20 cellular contexts compared by ENCODE assay signal in genomic region chr1:22264464-22265330, GRCh38.
A peak's percentile ranks its signal among the peaks of the same experiment; 100 is the strongest.
DNase-seq lines count a peak whose midpoint lies in the region; ATAC-seq, FAIRE-seq and TF ChIP-seq lines count a peak whose summit lies in the region.
"Had no signal": no experiment of that assay in that cellular context is flagged by ENCODE, and none has a peak within 500 bp of the region (broad histone marks: within the 10 kb centered on the region; RNA-seq: fewer than 3 reads in every experiment).

No MANE protein-coding gene starts in this region.

- H3K27me3 ChIP-seq in BLaER1 (no peaks in the 10 kb centered on the region), HUES48 (ENCODE audit: control insufficient read depth, insufficient read depth, low read length) (no peaks in the 10 kb centered on the region), H1 (replicated peaks in 1 of 4; ENCODE audit: control insufficient read depth in 3 of 4, extremely low read depth in 1 of 4, insufficient read depth in 3 of 4, low read length in 3 of 4) (no peaks in the 10 kb centered on the region)

- H2BK120ac ChIP-seq in H1 (replicated peaks; ENCODE audit: low read depth, low read length) = no peak overlapping the region

- H2AK5ac ChIP-seq in H1 (ENCODE audit: low read depth, low read length) = peak overlapping the region; percentile 87; the same call in 1 of the 2 replicates

- intact Hi-C loops in activated CD4-positive, alpha-beta memory T cell treated with anti-CD3 and anti-CD28 coated beads for 36 hours (cut with micrococcal nuclease) = no loop called here

- peaks cover 42% of the 10 kb centered on the region for H3K4me1 ChIP-seq in BLaER1
- H3K4me1 ChIP-seq in HUES48 (ENCODE audit: control insufficient read depth, insufficient read depth, low read length) = peaks cover 28% of the 10 kb centered on the region
- peaks cover 11 to 25% (median 20%) of the 10 kb centered on the region in 4 experiments for H3K4me1 ChIP-seq in H1 (replicated peaks in 1 of 4; ENCODE audit: control insufficient read depth in 3 of 4, insufficient read depth in 4 of 4, low read length in 3 of 4)
- H3K4me1 ChIP-seq: HAP-1 had no signal

- no peak overlapping the region for H3K23ac ChIP-seq in H1 (ENCODE audit: insufficient read length)

- H3K36me3 ChIP-seq in BLaER1 (no peaks in the 10 kb centered on the region), HUES48 (ENCODE audit: control insufficient read depth, insufficient read depth, low read length) (no peaks in the 10 kb centered on the region), H1 (ENCODE audit: control insufficient read depth in 2 of 4, insufficient read depth in 4 of 4, low read length in 3 of 4) (no peaks in the 10 kb centered on the region)
- H3K36me3 ChIP-seq: HAP-1, SJCRH30 had no signal

- WGBS in H1 (ENCODE audit: extremely low coverage in 1 of 2, insufficient coverage in 1 of 2, insufficient read length in 1 of 2, insufficient replicate concordance in 2 of 2, low coverage in 1 of 2, low lambda C conversion rate in 2 of 2, missing lambda C conversion rate in 1 of 2), 2 experiments = 45% methylated on average over 14 of the region's 15 CpGs; no CpG with 5 or more reads in 1 of the 2 experiments

- no peak for TF ChIP-seq POLR2A in H1 (IDR thresholded peaks at IDR 0.05; ENCODE audit: control extremely low read depth in 1 of 2, low read depth in 2 of 2, low read length in 2 of 2)

- 0 out of 2 replicates have a peak overlapping the region, but pooled peaks have one; percentile 74 for H3K4me2 ChIP-seq in BLaER1
- H3K4me2 ChIP-seq in H1 (ENCODE audit: insufficient read depth in 1 of 2, low read depth in 2 of 2, low read length in 2 of 2) = peak overlapping the region; percentile 34 to 53

- peak overlapping the region; percentile 96 for H2BK5ac ChIP-seq in H1 (ENCODE audit: low read depth, low read length)

- H3K9me3 ChIP-seq in BLaER1 = no peaks in the 10 kb centered on the region
- no peaks in the 10 kb centered on the region for H3K9me3 ChIP-seq in HUES48 (ENCODE audit: control insufficient read depth, insufficient read depth, low read length)
- no peaks in the 10 kb centered on the region for H3K9me3 ChIP-seq in H1 (ENCODE audit: insufficient read depth in 2 of 2, low read depth in 1 of 2, low read length in 1 of 2)
- H3K9me3 ChIP-seq: HAP-1, SJCRH30 had no signal

- H3K23me2 ChIP-seq in H1 (ENCODE audit: low read depth, low read length) = peaks cover 3% of the 10 kb centered on the region; the same call in 1 of the 2 replicates

- H4K8ac ChIP-seq in H1 (ENCODE audit: extremely low read depth, insufficient read depth, low read length) = peak overlapping the region; percentile 45

- H3K4me1 Mint-ChIP-seq in nephron = peaks cover 25% of the 10 kb centered on the region
- H3K4me1 Mint-ChIP-seq in activated CD4-positive, alpha-beta memory T cell treated with anti-CD3 and anti-CD28 coated beads for 36 hours (ENCODE audit: low read depth) = no peaks in the 10 kb centered on the region

- H3K27ac Mint-ChIP-seq in nephron = peak overlapping the region; percentile 1 to 48 (median 40)
- H3K27ac Mint-ChIP-seq in activated CD4-positive, alpha-beta memory T cell treated with anti-CD3 and anti-CD28 coated beads for 36 hours = no peak overlapping the region
- H3K27ac Mint-ChIP-seq: CD8-positive, alpha-beta T cell had no signal

- H2BK20ac ChIP-seq in H1 (ENCODE audit: low read length) = peak overlapping the region; percentile 86; the same call in 1 of the 2 replicates

- peak overlapping the region; percentile 73 for H3K56ac ChIP-seq in H1 (replicated peaks; ENCODE audit: insufficient read length, low read depth, low read length)

- TF ChIP-seq CTCF in H1 (IDR thresholded peaks at IDR 0.05; ENCODE audit: control extremely low read depth in 1 of 3, insufficient read depth in 1 of 3, low read depth in 1 of 3, low read length in 3 of 3) (no peak), nephron (IDR thresholded peaks at IDR 0.05; ENCODE audit: unreplicated experiment in 3 of 3) (no peak), GM10266 (IDR thresholded peaks at IDR 0.05; ENCODE audit: control insufficient read depth, insufficient read depth, low read depth, missing control alignments) (no peak)

- H3K18ac ChIP-seq in H1 (ENCODE audit: extremely low read depth, low read length) = peak overlapping the region; percentile 60

- no peak for TF ChIP-seq RAD21 in H1 (IDR thresholded peaks at IDR 0.05 in 1 of 2, conservative IDR thresholded peaks at IDR 0.05 in 1 of 2; ENCODE audit: low read depth in 2 of 2, low read length in 2 of 2)

- 0 out of 2 replicates have a peak overlapping the region, but pooled peaks have one; percentile 39 for H2AFZ ChIP-seq in H1 (ENCODE audit: low read length)

- FAIRE-seq in H1 (lab: Jason Lieb, UNC) (no peak), RCC 7860 (lab: Jason Lieb, UNC) (no peak)
- FAIRE-seq: G401.6, GM12878, GM18507 had no signal

- POLR2A ChIA-PET in H1 (lab: Charles Lee; ENCODE audit: partially characterized antibody) = interaction anchor here (0.6 to 1.5 kb wide), 6 partner anchors 11 to 952 kb away, joined by 3 to 4 read pairs (median 4); no protein-coding TSS in a partner anchor
- POLR2A ChIA-PET in activated CD4-positive, alpha-beta memory T cell treated with anti-CD3 and anti-CD28 coated beads for 36 hours (lab: Charles Lee) = no interaction called here

- H3K27ac ChIP-seq in BLaER1 (no peak overlapping the region), HUES48 (ENCODE audit: low read depth, low read length) (peak overlapping the region; percentile 72), H1 (ENCODE audit: low read depth, low read length) (no peak overlapping the region)
- H3K27ac ChIP-seq: HL-60, RWPE1, SJCRH30 had no signal

- peak in 1 of 2 experiments; percentile 81; a peak in 1 of 3 replicates for TF ChIP-seq EP300 in H1 (IDR thresholded peaks at IDR 0.05; ENCODE audit: borderline replicate concordance in 1 of 2, low read depth in 2 of 2, low read length in 2 of 2)

- H3K4me3 ChIP-seq in BLaER1 (no peak overlapping the region), HUES48 (ENCODE audit: low read depth, low read length) (no peak overlapping the region), H1 (ENCODE audit: extremely low read depth in 1 of 4, insufficient read depth in 2 of 4, low read depth in 3 of 4, low read length in 4 of 4) (peak overlapping the region in 2 of 4 experiments; percentile 5 to 6; a peak in 1 of 8 replicates)
- H3K4me3 ChIP-seq: GM12878, HAP-1, SJCRH30 had no signal

- peak overlapping the region; percentile 92; the same call in 1 of the 2 replicates for H2BK15ac ChIP-seq in H1 (ENCODE audit: low read length)

- peak overlapping the region; percentile 62 for H4K5ac ChIP-seq in H1 (ENCODE audit: insufficient read length, low read depth, low read length)

- H3K27me3 Mint-ChIP-seq in nephron (ENCODE audit: low read depth) = peaks cover 57% of the 10 kb centered on the region
- peaks cover 8% of the 10 kb centered on the region for H3K27me3 Mint-ChIP-seq in activated CD4-positive, alpha-beta memory T cell treated with anti-CD3 and anti-CD28 coated beads for 36 hours

- H3K4me3 Mint-ChIP-seq in nephron = no peak overlapping the region
- H3K4me3 Mint-ChIP-seq in activated CD4-positive, alpha-beta memory T cell treated with anti-CD3 and anti-CD28 coated beads for 36 hours = no peak overlapping the region
- H3K4me3 Mint-ChIP-seq: CD8-positive, alpha-beta T cell had no signal

- ATAC-seq in GM21576 (IDR thresholded peaks at IDR 0.05; ENCODE audit: unreplicated experiment) = no peak
- ATAC-seq: CD8-positive, alpha-beta T cell; GM12878 had no signal

- H3K4ac ChIP-seq in H1 (replicated peaks; ENCODE audit: insufficient read length, low read depth, low read length) = peak overlapping the region; percentile 82

- H3K36me3 Mint-ChIP-seq in nephron (ENCODE audit: low read depth) = no peaks in the 10 kb centered on the region
- no peaks in the 10 kb centered on the region for H3K36me3 Mint-ChIP-seq in activated CD4-positive, alpha-beta memory T cell treated with anti-CD3 and anti-CD28 coated beads for 36 hours
- H3K36me3 Mint-ChIP-seq: CD8-positive, alpha-beta T cell had no signal

- peak overlapping the region; percentile 93 for H4K91ac ChIP-seq in H1 (replicated peaks; ENCODE audit: insufficient read length, low read length)

- peak overlapping the region; percentile 100 for H2BK12ac ChIP-seq in H1 (ENCODE audit: low read depth, low read length)

- H3K79me1 ChIP-seq in H1 (ENCODE audit: low read depth, low read length) = no peaks in the 10 kb centered on the region

- DNase-seq in H1 (ENCODE audit: low read depth in 1 of 2, low spot score in 2 of 2) (peak; percentile 33 to 57), GM10266 (ENCODE audit: extremely low spot score) (no peak), RCC 7860 (ENCODE audit: low spot score) (no peak)
- no peak for DNase-seq in activated CD4-positive, alpha-beta memory T cell treated with anti-CD3 and anti-CD28 coated beads for 36 hours
- DNase-seq: CD8-positive, alpha-beta T cell; DMS79 treated with DMSO at 0.1 percent for 48 hours; NCI-H187; NCI-H345; NCI-H526; SJCRH30 had no signal

- H3K9me3 Mint-ChIP-seq in nephron = no peaks in the 10 kb centered on the region
- no peaks in the 10 kb centered on the region for H3K9me3 Mint-ChIP-seq in activated CD4-positive, alpha-beta memory T cell treated with anti-CD3 and anti-CD28 coated beads for 36 hours
- H3K9me3 Mint-ChIP-seq: CD8-positive, alpha-beta T cell had no signal

- H3K79me2 ChIP-seq in H1 (ENCODE audit: control insufficient read depth in 1 of 2, insufficient read depth in 2 of 2, low read length in 2 of 2) = no peaks in the 10 kb centered on the region

- CTCF ChIA-PET in H1 (lab: Charles Lee; ENCODE audit: partially characterized antibody) = interaction anchor here (0.6 to 1.3 kb wide), 4 partner anchors 10 to 371 kb away, joined by 3 to 12 read pairs (median 3); no protein-coding TSS in a partner anchor
- CTCF ChIA-PET in activated CD4-positive, alpha-beta memory T cell treated with anti-CD3 and anti-CD28 coated beads for 36 hours (lab: Charles Lee) = no interaction called here

- H4K20me1 ChIP-seq in BLaER1 (no peaks in the 10 kb centered on the region), H1 (replicated peaks in 1 of 2; ENCODE audit: control insufficient read depth in 1 of 2, insufficient read depth in 2 of 2, low read length in 2 of 2) (no peaks in the 10 kb centered on the region)

- H3K9ac ChIP-seq in BLaER1 (no peak overlapping the region), HUES48 (ENCODE audit: low read depth, low read length) (no peak overlapping the region), H1 (replicated peaks in 1 of 4; ENCODE audit: extremely low read depth in 1 of 4, low read depth in 3 of 4, low read length in 3 of 4) (peak overlapping the region in 1 of 4 experiments; percentile 2; a peak in 1 of 7 replicates)

- H3K14ac ChIP-seq in H1 (ENCODE audit: insufficient read length) = no peak overlapping the region

TF ChIP-seq in H1, 55 proteins besides CTCF, POLR2A, EP300 and RAD21 (continues in another document):
- no peak for TF ChIP-seq TBP (IDR thresholded peaks at IDR 0.05; ENCODE audit: low read depth, low read length)
- 0 out of 2 replicates have a peak, but pooled peaks have one; percentile 70 for TF ChIP-seq RXRA (IDR thresholded peaks at IDR 0.05; ENCODE audit: insufficient read depth, low read depth, low read length)
- no peak for TF ChIP-seq JUN (IDR thresholded peaks at IDR 0.05; ENCODE audit: low read depth, low read length)
- TF ChIP-seq SAP30 (IDR thresholded peaks at IDR 0.05; ENCODE audit: insufficient read depth, insufficient replicate concordance, low read length) = no peak

Comparison
In these comparisons a context has a peak if more than half of its experiments do, and no peak if none do; other contexts are left out.
1. DNase-seq: peak in H1 (2 of 2); none in activated CD4-positive, alpha-beta memory T cell treated with anti-CD3 and anti-CD28 coated beads for 36 hours (single experiment), GM10266 (single experiment) and RCC 7860 (single experiment).